Comparison of ENCODE assay signal across 10 cellular contexts in genomic region chr3:117439812-117440211, GRCh38.
DNase-seq lines count a peak whose midpoint lies in the region; ATAC-seq and TF ChIP-seq lines count a peak whose summit lies in the region.
"Had no signal": no experiment of that assay in that cellular context is flagged by ENCODE, and none has a peak within 500 bp of the region (broad histone marks: within the 10 kb centered on the region; RNA-seq: fewer than 3 reads in every experiment).

No MANE protein-coding gene starts in this region.

- H3K36me3 ChIP-seq in liver (ENCODE audit: control insufficient read depth in 4 of 4, insufficient read depth in 3 of 4, low read depth in 1 of 4, low read length in 3 of 4), result no peaks in the 10 kb centered on the region
- H3K36me3 ChIP-seq in colonic mucosa, result no peaks in the 10 kb centered on the region
- H3K36me3 ChIP-seq: MG63, right atrium auricular region had no signal

- peaks cover 0 to 3% (median 0%) of the 10 kb centered on the region in 3 donors for H3K27me3 Mint-ChIP-seq in CD14-positive monocyte (ENCODE audit: low read depth in 3 of 3)

- no peak for ATAC-seq in HG03354 (IDR thresholded peaks at IDR 0.05; ENCODE audit: poor library complexity, severe bottlenecking, unreplicated experiment)

- DNase-seq in CD14-positive monocyte (ENCODE audit: low spot score) (no peak), NCI-H1092 treated with DMSO at 0.1 percent for 48 hours (lab: John Stamatoyannopoulos, UW) (peak; percentile 93), SKM-1 treated with dmso at 0.1 percent for 144 hours (lab: John Stamatoyannopoulos, UW; ENCODE audit: unreplicated experiment) (peak; percentile 74), erythroblast (lab: John Stamatoyannopoulos, UW) (no peak), occipital lobe (lab: John Stamatoyannopoulos, UW) (no peak), colonic mucosa (no peak)
- DNase-seq: MG63 had no signal

- TF ChIP-seq RAD21 in liver (IDR thresholded peaks at IDR 0.05), result peak; percentile 63 to 67

- H3K27me3 ChIP-seq in liver (ENCODE audit: control insufficient read depth in 4 of 4, insufficient read depth in 4 of 4, low read length in 3 of 4) (peaks cover 0 to 4% (median 0%) of the 10 kb centered on the region in 4 donors), colonic mucosa (no peaks in the 10 kb centered on the region)
- H3K27me3 ChIP-seq: MG63, right atrium auricular region had no signal

- TF ChIP-seq POLR2A in erythroblast (IDR thresholded peaks at IDR 0.05; ENCODE audit: low read length), result no peak

- peaks cover 22% of the 10 kb centered on the region for H3K4me1 Mint-ChIP-seq in CD14-positive monocyte

- H3K4me1 ChIP-seq in liver (ENCODE audit: control insufficient read depth in 4 of 4, insufficient read depth in 4 of 4, low read length in 3 of 4) (no peaks in the 10 kb centered on the region), colonic mucosa (no peaks in the 10 kb centered on the region)
- H3K4me1 ChIP-seq: right atrium auricular region had no signal

- intact Hi-C loops in CD14-positive monocyte (cut with micrococcal nuclease), result no loop called here
- intact Hi-C loops in colonic mucosa (cut with DNase I), result no loop called here

- H3K4me3 Mint-ChIP-seq in CD14-positive monocyte, result peak overlapping the region in 1 of 2 donors; percentile 59

- H3K27ac ChIP-seq in liver (ENCODE audit: low read depth in 1 of 2, low read length in 2 of 2), result no peak overlapping the region
- H3K27ac ChIP-seq in colonic mucosa, result no peak overlapping the region
- H3K27ac ChIP-seq: right atrium auricular region had no signal

- H3K9me3 Mint-ChIP-seq in CD14-positive monocyte, result peaks cover 0 to 4% (median 0%) of the 10 kb centered on the region in 7 donors

- H3K36me3 Mint-ChIP-seq in CD14-positive monocyte, result no peaks in the 10 kb centered on the region

- H3K4me3 ChIP-seq in liver (ENCODE audit: low read depth in 1 of 3, low read length in 3 of 3) (no peak overlapping the region), colonic mucosa (no peak overlapping the region)
- H3K4me3 ChIP-seq: MG63, right atrium auricular region had no signal

- H3K27ac Mint-ChIP-seq in CD14-positive monocyte, result peak overlapping the region; percentile 72 to 92 (median 86)

- H3K9me3 ChIP-seq in liver (ENCODE audit: control insufficient read depth in 4 of 4, low read length in 3 of 4) (no peaks in the 10 kb centered on the region), colonic mucosa (no peaks in the 10 kb centered on the region)
- H3K9me3 ChIP-seq: MG63, right atrium auricular region had no signal

- TF ChIP-seq CTCF in CD14-positive monocyte (IDR thresholded peaks at IDR 0.05), result peak; percentile 66
- peak; percentile 36 for TF ChIP-seq CTCF in liver (IDR thresholded peaks at IDR 0.05; ENCODE audit: low read depth, low read length, missing input control)
- TF ChIP-seq CTCF in colonic mucosa (IDR thresholded peaks at IDR 0.05), result no peak

- WGBS in liver, result 64% methylated on average over 3 of the region's 3 CpGs

- no peak overlapping the region for H3K9ac ChIP-seq in liver (ENCODE audit: low read depth in 1 of 2, low read length in 2 of 2)
- no peak overlapping the region for H3K9ac ChIP-seq in colonic mucosa (ENCODE audit: low read depth in 2 of 2, low read length in 2 of 2)

TF ChIP-seq in liver, 16 proteins besides CTCF, POLR2A, EP300 and RAD21:
- no peak for TF ChIP-seq GABPA (IDR thresholded peaks at IDR 0.05 in 1 of 2, conservative IDR thresholded peaks at IDR 0.05 in 1 of 2)
- TF ChIP-seq HNF4G (IDR thresholded peaks at IDR 0.05), result no peak
- TF ChIP-seq YY1 (IDR thresholded peaks at IDR 0.05), result no peak
- no peak for TF ChIP-seq FOXA2 (IDR thresholded peaks at IDR 0.05)
- no peak for TF ChIP-seq EGR1 (IDR thresholded peaks at IDR 0.05; ENCODE audit: low read depth in 2 of 2)
- TF ChIP-seq SP1 (IDR thresholded peaks at IDR 0.05), result no peak
- TF ChIP-seq TAF1 (conservative IDR thresholded peaks at IDR 0.05), result no peak
- no peak for TF ChIP-seq ZBTB33 (IDR thresholded peaks at IDR 0.05)
- TF ChIP-seq FOXA1 (IDR thresholded peaks at IDR 0.05), result no peak
- TF ChIP-seq NR2F2 (IDR thresholded peaks at IDR 0.05), result no peak
- no peak for TF ChIP-seq ATF3 (IDR thresholded peaks at IDR 0.05)
- TF ChIP-seq RXRA (IDR thresholded peaks at IDR 0.05), result no peak
- no peak for TF ChIP-seq JUND (IDR thresholded peaks at IDR 0.05)

Comparison
In these comparisons a context has a peak if more than half of its experiments do, and no peak if none do; other contexts are left out.
1. DNase-seq: peak in NCI-H1092 treated with DMSO at 0.1 percent for 48 hours (single experiment) and SKM-1 treated with dmso at 0.1 percent for 144 hours (single experiment); none in CD14-positive monocyte (single experiment), erythroblast (0 of 2), occipital lobe (single experiment) and colonic mucosa (single experiment).